In the genomic region with DNA sequence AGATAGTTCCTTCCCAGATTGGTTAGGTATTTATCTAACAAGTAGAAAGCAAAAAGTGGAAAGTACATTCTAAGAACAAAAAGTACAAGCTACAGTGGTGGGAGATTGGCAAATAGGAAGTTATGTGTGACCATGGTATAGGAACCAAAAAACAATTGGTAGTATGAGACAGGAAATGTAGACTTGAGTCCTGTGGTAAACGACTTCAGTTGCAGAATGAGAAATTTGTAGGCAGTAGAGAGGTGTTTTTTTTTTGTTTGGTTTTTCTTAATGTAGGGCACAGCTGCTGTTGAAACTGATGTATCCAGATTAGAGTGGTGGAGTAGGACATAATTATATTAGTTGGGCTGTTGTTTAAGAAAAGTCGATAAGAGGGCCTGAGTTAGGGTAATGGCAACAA, we compare ENCODE assay signal across 8 cellular contexts.
DNase-seq lines count a peak whose midpoint lies in the region; ATAC-seq and TF ChIP-seq lines count a peak whose summit lies in the region.

No MANE protein-coding gene starts in this region.

- peaks cover 11% of the 10 kb centered on the region for H3K36me3 ChIP-seq in MM.1S (replicated peaks; ENCODE audit: insufficient read depth, low read length)

- H3K27ac Mint-ChIP-seq in H9 (peak overlapping the region in 2 of 3 experiments; percentile 6 to 79; a peak in 4 of 7 replicates), mesothelial cell of epicardium (no peak overlapping the region)

- no peak for DNase-seq in H9
- peak; percentile 87 for DNase-seq in MM.1S
- peak; percentile 10 for DNase-seq in medulla oblongata (ENCODE audit: extremely low spot score)
- DNase-seq in NCI-H226 = no peak
- DNase-seq in OCI-M1 (lab: John Stamatoyannopoulos, UW) = no peak
- no peak for DNase-seq in mesothelial cell of epicardium (ENCODE audit: low spot score in 2 of 2, unreplicated experiment in 2 of 2)
- DNase-seq in NCI-H526 (lab: John Stamatoyannopoulos, UW) = no peak

- no peaks in the 10 kb centered on the region for H3K23me2 ChIP-seq in H9 (ENCODE audit: insufficient read length, low read depth, low read length, poor library complexity, severe bottlenecking)

- ATAC-seq in GM18520 (IDR thresholded peaks at IDR 0.05; ENCODE audit: unreplicated experiment) = peak; percentile 100

- H4K5ac ChIP-seq in H9 (ENCODE audit: insufficient read length, low read depth, low read length) = no peak overlapping the region

- H2AK5ac ChIP-seq in H9 (ENCODE audit: insufficient read length, low read length) = no peak overlapping the region

- H2BK5ac ChIP-seq in H9 (ENCODE audit: insufficient read length, low read length) = no peak overlapping the region

- no peak overlapping the region for H3K23ac ChIP-seq in H9 (ENCODE audit: insufficient read length, low read depth, low read length)

- H3K27ac ChIP-seq in H9 (ENCODE audit: insufficient read length, low read depth, low read length) = no peak overlapping the region
- peak overlapping the region; percentile 42; the same call in 1 of the 2 replicates for H3K27ac ChIP-seq in MM.1S (ENCODE audit: low read length)

- H3K14ac ChIP-seq in H9 (ENCODE audit: insufficient read depth, low read length) = no peak overlapping the region

- H4K91ac ChIP-seq in H9 (ENCODE audit: insufficient read length, low read depth, low read length) = no peak overlapping the region

- H3K9ac ChIP-seq in H9 (ENCODE audit: extremely low read depth, insufficient read length, low read length) (no peak overlapping the region), MM.1S (ENCODE audit: low read length) (peak overlapping the region; percentile 1; the same call in 1 of the 2 replicates)

- TF ChIP-seq CTCF in H9 (conservative IDR thresholded peaks at IDR 0.05) (no peak), MM.1S (IDR thresholded peaks at IDR 0.05; ENCODE audit: low read length) (no peak), mesothelial cell of epicardium (IDR thresholded peaks at IDR 0.05; ENCODE audit: unreplicated experiment) (no peak)

- H3F3A ChIP-seq in MM.1S (ENCODE audit: insufficient read depth, low read length) = peaks cover 19% of the 10 kb centered on the region

- H3K36me3 Mint-ChIP-seq in H9 (ENCODE audit: insufficient read depth in 1 of 3, low read depth in 3 of 3) (peaks cover 8 to 41% (median 34%) of the 10 kb centered on the region in 3 experiments), mesothelial cell of epicardium (peaks cover 50% of the 10 kb centered on the region)

- no peaks in the 10 kb centered on the region for H3K4me1 ChIP-seq in H9 (ENCODE audit: insufficient read depth, low read length)
- peaks cover 11% of the 10 kb centered on the region for H3K4me1 ChIP-seq in MM.1S (ENCODE audit: low read length)

- H3K27me3 ChIP-seq in H9 (ENCODE audit: insufficient read depth, low read length) (no peaks in the 10 kb centered on the region), MM.1S (replicated peaks; ENCODE audit: insufficient read depth, low read length) (no peaks in the 10 kb centered on the region)

- H3K4me3 Mint-ChIP-seq in H9 (no peak overlapping the region), mesothelial cell of epicardium (no peak overlapping the region)

- no peak overlapping the region for H3T11ph ChIP-seq in H9 (ENCODE audit: low read length)

- H3K18ac ChIP-seq in H9 (ENCODE audit: insufficient read length, low read depth, low read length) = no peak overlapping the region

- H4K8ac ChIP-seq in H9 (replicated peaks; ENCODE audit: insufficient read length, low read depth, low read length) = no peak overlapping the region

- H3K4me1 Mint-ChIP-seq in H9 (no peaks in the 10 kb centered on the region), mesothelial cell of epicardium (no peaks in the 10 kb centered on the region)

- H3K9me2 ChIP-seq in MM.1S (replicated peaks; ENCODE audit: insufficient read depth, low read length) = no peaks in the 10 kb centered on the region

- no peak overlapping the region for H2BK20ac ChIP-seq in H9 (ENCODE audit: low read depth, low read length, poor library complexity, severe bottlenecking)

- H4K20me1 ChIP-seq in H9 (ENCODE audit: control insufficient read depth, insufficient read depth, insufficient read length) (no peaks in the 10 kb centered on the region), MM.1S (ENCODE audit: insufficient read depth, low read length) (no peaks in the 10 kb centered on the region)

- no peak overlapping the region for H2BK15ac ChIP-seq in H9 (ENCODE audit: low read depth, low read length)

- H2BK120ac ChIP-seq in H9 (ENCODE audit: low read depth, low read length, poor library complexity, severe bottlenecking) = no peak overlapping the region

- H3K27me3 Mint-ChIP-seq in H9 (ENCODE audit: low read depth) = no peaks in the 10 kb centered on the region
- no peaks in the 10 kb centered on the region for H3K27me3 Mint-ChIP-seq in mesothelial cell of epicardium (ENCODE audit: low read depth)

- H3K79me1 ChIP-seq in H9 (ENCODE audit: insufficient read depth, low read depth, low read length, poor library complexity, severe bottlenecking) = no peaks in the 10 kb centered on the region

- no peak overlapping the region for H3K4me2 ChIP-seq in H9 (ENCODE audit: insufficient read depth, insufficient read length, low read length)
- peak overlapping the region; percentile 73 for H3K4me2 ChIP-seq in MM.1S (ENCODE audit: low read depth, low read length)

- no peak overlapping the region for H2BK12ac ChIP-seq in H9 (ENCODE audit: insufficient read length, low read depth, low read length)

- H2AFZ ChIP-seq in H9 (ENCODE audit: low read length) (no peak overlapping the region), MM.1S (ENCODE audit: low read length) (no peak overlapping the region)

- H3K4ac ChIP-seq in H9 (ENCODE audit: low read depth, low read length) = no peak overlapping the region

- no peak overlapping the region for H3K56ac ChIP-seq in H9 (ENCODE audit: insufficient read length, low read depth, low read length)

- WGBS in H9 (ENCODE audit: extremely low coverage, insufficient read length, low lambda C conversion rate) = no CpG with 5 or more reads among the region's 2 CpGs

- peak overlapping the region; percentile 27 for H3K4me3 ChIP-seq in MM.1S (ENCODE audit: low read length)

- no peaks in the 10 kb centered on the region for H3K9me3 Mint-ChIP-seq in H9
- H3K9me3 Mint-ChIP-seq in mesothelial cell of epicardium = peaks cover 11% of the 10 kb centered on the region

- no peaks in the 10 kb centered on the region for H3K79me2 ChIP-seq in H9 (ENCODE audit: insufficient read depth, low read length)
- 0 out of 2 replicates have a peak, but pooled peaks cover 5% of the 10 kb centered on the region for H3K79me2 ChIP-seq in MM.1S (ENCODE audit: low read length)

- H3K9me3 ChIP-seq in H9 (ENCODE audit: control insufficient read depth, low read depth, low read length) (no peaks in the 10 kb centered on the region), MM.1S (replicated peaks; ENCODE audit: insufficient read depth, low read length) (no peaks in the 10 kb centered on the region)

Comparison
In these comparisons a context has a peak if more than half of its experiments do, and no peak if none do; other contexts are left out.
1. DNase-seq: peak in MM.1S (single experiment) and medulla oblongata (single experiment); none in H9 (single experiment), NCI-H226 (single experiment), OCI-M1 (single experiment), mesothelial cell of epicardium (0 of 2) and NCI-H526 (0 of 2).